Comparison of ENCODE assay signal across 8 cellular contexts in genomic region chr16:31073073-31073822, GRCh38. TPM values are rescaled to one million over a fixed set of nuclear protein-coding genes. Genes with fewer than 3 reads are reported as not detected.
A peak's percentile ranks its signal among the peaks of the same experiment; 100 is the strongest.
DNase-seq lines count a peak whose midpoint lies in the region; ATAC-seq and TF ChIP-seq lines count a peak whose summit lies in the region.

No MANE protein-coding gene starts in this region.

- H3K27ac ChIP-seq in C4-2B (peak overlapping the region; percentile 91), duodenal mucosa (ENCODE audit: low read depth, low read length) (peak overlapping the region; percentile 82), lower lobe of right lung (peak overlapping the region; percentile 97)

- peaks cover 37% of the 10 kb centered on the region for H3K4me1 Mint-ChIP-seq in activated CD4-positive, alpha-beta memory T cell treated with anti-CD3 and anti-CD28 coated beads, Interleukin-2, amount 10 ng/mL, durations not matched to agents 7 days and 5 days

- H3K27ac Mint-ChIP-seq in activated CD4-positive, alpha-beta memory T cell treated with anti-CD3 and anti-CD28 coated beads, Interleukin-2, amount 10 ng/mL, durations not matched to agents 7 days and 5 days, result peak overlapping the region; percentile 94

- H3K4me1 ChIP-seq in duodenal mucosa (ENCODE audit: control insufficient read depth in 1 of 2, insufficient read depth in 2 of 2, low read length in 2 of 2), result peaks cover 18 to 24% of the 10 kb centered on the region in 2 donors
- H3K4me1 ChIP-seq in lower lobe of right lung, result peaks cover 24% of the 10 kb centered on the region

- CTCF ChIA-PET in activated CD4-positive, alpha-beta memory T cell treated with anti-CD3 and anti-CD28 coated beads, Interleukin-2, amount 10 ng/mL, durations not matched to agents 7 days and 5 days (lab: Charles Lee), result interaction anchor here (0.6 to 2.7 kb wide), 14 partner anchors 8 to 796 kb away, joined by 3 to 18 read pairs (median 4); partner anchors contain the start of genes KAT8 and VKORC1

- intact Hi-C loops in lower lobe of right lung (cut with DNase I), result no loop called here

- H3K4me3 Mint-ChIP-seq in activated CD4-positive, alpha-beta memory T cell treated with anti-CD3 and anti-CD28 coated beads, Interleukin-2, amount 10 ng/mL, durations not matched to agents 7 days and 5 days, result peak overlapping the region; percentile 97

- H3K4me3 ChIP-seq in duodenal mucosa (ENCODE audit: low read depth in 1 of 2, low read length in 2 of 2), result peak overlapping the region; percentile 100
- H3K4me3 ChIP-seq in lower lobe of right lung, result peak overlapping the region; percentile 99

- peak; percentile 33 for DNase-seq in NCI-H748 treated with DMSO at 0.1 percent for 48 hours (lab: John Stamatoyannopoulos, UW)
- peak; percentile 91 for DNase-seq in activated CD4-positive, alpha-beta memory T cell treated with anti-CD3 and anti-CD28 coated beads, Interleukin-2, amount 10 ng/mL, durations not matched to agents 7 days and 5 days
- DNase-seq in lower lobe of right lung, result peak; percentile 94
- peak; percentile 89 to 90 for DNase-seq in stimulated activated CD4-positive, alpha-beta T cell treated with anti-CD3 and anti-CD28 coated beads, Interleukin-4, amount 100 ng/mL, for 48 hours (ENCODE audit: low read depth in 2 of 2)

- H3K9ac ChIP-seq in duodenal mucosa (ENCODE audit: low read depth in 1 of 2, low read length in 2 of 2), result peak overlapping the region; percentile 92 to 95

- no peaks in the 10 kb centered on the region for H3K27me3 Mint-ChIP-seq in activated CD4-positive, alpha-beta memory T cell treated with anti-CD3 and anti-CD28 coated beads, Interleukin-2, amount 10 ng/mL, durations not matched to agents 7 days and 5 days

- H3K9me3 Mint-ChIP-seq in activated CD4-positive, alpha-beta memory T cell treated with anti-CD3 and anti-CD28 coated beads, Interleukin-2, amount 10 ng/mL, durations not matched to agents 7 days and 5 days, result no peaks in the 10 kb centered on the region

- TF ChIP-seq CTCF in C4-2B (conservative IDR thresholded peaks at IDR 0.05) (no peak), lower lobe of right lung (IDR thresholded peaks at IDR 0.05) (no peak)

- H3K9me3 ChIP-seq in duodenal mucosa (ENCODE audit: control insufficient read depth in 1 of 2, low read length in 2 of 2) (no peaks in the 10 kb centered on the region), lower lobe of right lung (no peaks in the 10 kb centered on the region)

- POLR2A ChIA-PET in activated CD4-positive, alpha-beta memory T cell treated with anti-CD3 and anti-CD28 coated beads, Interleukin-2, amount 10 ng/mL, durations not matched to agents 7 days and 5 days (lab: Charles Lee), result interaction anchor here (0.8 to 3.5 kb wide), 34 partner anchors 9 to 801 kb away, joined by 3 to 43 read pairs (median 6); partner anchors contain the start of genes ARMC5, FUS, HSD3B7 and KAT8

- H3K36me3 ChIP-seq in duodenal mucosa (ENCODE audit: control insufficient read depth in 1 of 2, insufficient read depth in 2 of 2, low read length in 2 of 2) (peaks cover 21 to 23% of the 10 kb centered on the region in 2 donors), lower lobe of right lung (peaks cover 23% of the 10 kb centered on the region)

- peak; percentile 47 for ATAC-seq in GM19372 (IDR thresholded peaks at IDR 0.05; ENCODE audit: low read depth, unreplicated experiment)
- peak; percentile 34 for ATAC-seq in HG03469 (IDR thresholded peaks at IDR 0.05; ENCODE audit: unreplicated experiment)
- peak; percentile 92 to 94 for ATAC-seq in lower lobe of right lung

- H3K36me3 Mint-ChIP-seq in activated CD4-positive, alpha-beta memory T cell treated with anti-CD3 and anti-CD28 coated beads, Interleukin-2, amount 10 ng/mL, durations not matched to agents 7 days and 5 days (ENCODE audit: low read depth), result peaks cover 36% of the 10 kb centered on the region

- H3K27me3 ChIP-seq in duodenal mucosa (ENCODE audit: control insufficient read depth in 1 of 2, insufficient read depth in 2 of 2, low read length in 2 of 2) (no peaks in the 10 kb centered on the region), lower lobe of right lung (ENCODE audit: low read depth) (no peaks in the 10 kb centered on the region)

RNA-seq across cellular contexts. Expression of gene ZNF668, which starts 0.8 kb away (rescaled TPM):
- 10 to 100 TPM; 13.9 to 17.4 TPM for total RNA-seq in activated CD4-positive, alpha-beta memory T cell treated with anti-CD3 and anti-CD28 coated beads, Interleukin-2, amount 10 ng/mL, durations not matched to agents 7 days and 5 days
- total RNA-seq in lower lobe of right lung, result 8.2 TPM

RNA-seq across cellular contexts. Expression of gene ZNF646, which starts 1.0 kb away (rescaled TPM):
- 10 to 100 TPM; 31.9 to 32.1 TPM for total RNA-seq in activated CD4-positive, alpha-beta memory T cell treated with anti-CD3 and anti-CD28 coated beads, Interleukin-2, amount 10 ng/mL, durations not matched to agents 7 days and 5 days
- 23.1 TPM for total RNA-seq in lower lobe of right lung

RNA-seq across cellular contexts. Expression of gene PRSS53, which starts 15.5 kb away (rescaled TPM):
- total RNA-seq in activated CD4-positive, alpha-beta memory T cell treated with anti-CD3 and anti-CD28 coated beads, Interleukin-2, amount 10 ng/mL, durations not matched to agents 7 days and 5 days, result 1 to 10 TPM; 4.7 to 4.9 TPM
- total RNA-seq in lower lobe of right lung, result 2.4 TPM

RNA-seq across cellular contexts. Expression of gene VKORC1, which starts 21.3 kb away (rescaled TPM):
- 10 to 100 TPM; 66.0 to 66.1 TPM for total RNA-seq in activated CD4-positive, alpha-beta memory T cell treated with anti-CD3 and anti-CD28 coated beads, Interleukin-2, amount 10 ng/mL, durations not matched to agents 7 days and 5 days
- total RNA-seq in lower lobe of right lung, result 65.6 TPM

RNA-seq across cellular contexts. Expression of gene BCKDK, which starts 34.9 kb away (rescaled TPM):
- 10 to 100 TPM; 32.9 to 34.4 TPM for total RNA-seq in activated CD4-positive, alpha-beta memory T cell treated with anti-CD3 and anti-CD28 coated beads, Interleukin-2, amount 10 ng/mL, durations not matched to agents 7 days and 5 days
- 37.6 TPM for total RNA-seq in lower lobe of right lung

Comparison
In these comparisons a context has a peak if more than half of its experiments do, and no peak if none do; other contexts are left out.
1. Peak in every context shown above with its lines: DNase-seq, ATAC-seq, H3K4me3 ChIP-seq and H3K27ac ChIP-seq.
2. ATAC-seq: peak in every context shown above with its lines; median percentile 93 in lower lobe of right lung; 47 in GM19372; 34 in HG03469.
3. DNase-seq: peak in every context shown above with its lines; median percentile 94 in lower lobe of right lung; 91 in activated CD4-positive, alpha-beta memory T cell treated with anti-CD3 and anti-CD28 coated beads, Interleukin-2, amount 10 ng/mL, durations not matched to agents 7 days and 5 days; 90 in stimulated activated CD4-positive, alpha-beta T cell treated with anti-CD3 and anti-CD28 coated beads, Interleukin-4, amount 100 ng/mL, for 48 hours; 33 in NCI-H748 treated with DMSO at 0.1 percent for 48 hours.